In the genomic region with DNA sequence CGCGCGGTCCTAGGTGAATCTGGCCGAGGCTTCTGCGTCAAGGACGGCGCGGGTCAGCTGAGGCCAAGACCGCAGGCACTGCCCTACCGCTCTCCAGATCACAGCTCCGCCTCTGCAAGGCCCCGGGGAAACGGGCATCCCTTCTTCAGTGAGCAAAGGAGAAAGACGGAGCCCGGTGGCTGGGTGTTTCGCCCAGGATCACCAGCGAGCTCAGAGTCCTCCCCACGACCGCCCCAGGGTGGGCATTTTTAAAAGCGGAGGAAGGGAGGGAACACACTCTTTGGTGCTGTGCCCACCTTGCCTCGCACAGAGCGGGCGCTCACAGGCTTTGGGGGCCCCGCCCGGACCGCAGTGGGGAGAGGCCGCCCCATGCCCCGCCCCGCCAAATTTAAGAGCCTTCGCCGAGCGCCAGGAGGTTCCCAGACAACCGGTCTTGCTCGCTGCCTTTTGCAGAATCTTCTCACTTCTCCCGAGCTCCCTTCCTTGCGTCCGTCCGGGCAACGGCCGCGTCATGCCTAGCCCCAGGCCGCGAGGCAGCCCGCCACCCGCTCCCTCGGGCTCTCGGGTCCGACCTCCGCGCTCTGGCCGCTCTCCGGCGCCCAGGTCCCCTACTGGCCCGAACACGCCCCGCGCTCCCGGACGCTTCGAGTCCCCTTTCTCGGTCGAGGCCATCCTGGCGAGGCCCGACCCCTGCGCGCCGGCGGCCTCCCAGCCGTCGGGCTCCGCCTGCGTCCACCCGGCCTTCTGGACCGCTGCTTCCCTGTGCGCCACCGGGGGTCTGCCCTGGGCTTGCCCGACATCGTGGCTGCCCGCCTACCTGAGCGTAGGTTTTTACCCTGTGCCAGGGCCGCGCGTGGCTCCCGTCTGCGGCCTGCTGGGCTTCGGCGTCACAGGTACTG, we compare ENCODE assay signal across 8 cellular contexts. TPM values are rescaled to one million over a fixed set of nuclear protein-coding genes. Genes with fewer than 3 reads are reported as not detected.
DNase-seq lines count a peak whose midpoint lies in the region; ATAC-seq and TF ChIP-seq lines count a peak whose summit lies in the region.

A gene with protein sequence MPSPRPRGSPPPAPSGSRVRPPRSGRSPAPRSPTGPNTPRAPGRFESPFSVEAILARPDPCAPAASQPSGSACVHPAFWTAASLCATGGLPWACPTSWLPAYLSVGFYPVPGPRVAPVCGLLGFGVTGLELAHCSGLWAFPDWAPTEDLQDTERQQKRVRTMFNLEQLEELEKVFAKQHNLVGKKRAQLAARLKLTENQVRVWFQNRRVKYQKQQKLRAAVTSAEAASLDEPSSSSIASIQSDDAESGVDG (plus strand): TSS at position 419 of the 899 bp plus-strand sequence. CDS start 93 bp downstream, at position 512.

- peaks cover 3% of the 10 kb centered on the region for H3K27me3 ChIP-seq in lung (ENCODE audit: control insufficient read depth, insufficient read depth)
- peaks cover 14% of the 10 kb centered on the region for H3K27me3 ChIP-seq in vagina

- H3K36me3 Mint-ChIP-seq in brain: no peaks in the 10 kb centered on the region

- intact Hi-C loops in Right ventricle myocardium superior (cut with DNase I) (no loop called here), cardiac septum (cut with DNase I) (no loop called here), vagina (cut with DNase I) (no loop called here)

- H3K9me3 Mint-ChIP-seq in brain: peaks cover 3 to 15% (median 9%) of the 10 kb centered on the region in 5 experiments

- no peaks in the 10 kb centered on the region for H3K9me3 ChIP-seq in lung (ENCODE audit: control insufficient read depth in 2 of 2, insufficient read depth in 1 of 2, low read length in 1 of 2)
- H3K9me3 ChIP-seq in vagina: no peaks in the 10 kb centered on the region

- H3K4me1 ChIP-seq in lung (ENCODE audit: control insufficient read depth in 2 of 2, insufficient read depth in 2 of 2, low read length in 2 of 2) (peaks cover 0 to 13% of the 10 kb centered on the region in 2 donors), vagina (peaks cover 14% of the 10 kb centered on the region)

- WGBS in lung, 2 donors: 3% methylated on average over 82 to 87 of the region's 87 CpGs

- TF ChIP-seq POLR2A in vagina (IDR thresholded peaks at IDR 0.05): no peak

- H3K4me3 Mint-ChIP-seq in brain: peak within 1 kb of the TSS; percentile 68 to 77 (median 73)

- H3K36me3 ChIP-seq in lung (ENCODE audit: control insufficient read depth in 2 of 2, insufficient read depth in 2 of 2, low read length in 2 of 2) (no peaks in the 10 kb centered on the region), vagina (no peaks in the 10 kb centered on the region)

- POLR2A ChIA-PET in HEK293T (lab: Yijun Ruan, JAX): no interaction called here

- ATAC-seq in Right ventricle myocardium superior (ENCODE audit: poor library complexity): peak; percentile 41
- peak; percentile 45 for ATAC-seq in lung (ENCODE audit: insufficient read depth, low FRiP score)

- H3K27ac ChIP-seq in lung (ENCODE audit: low read depth in 1 of 2, low read length in 1 of 2) (no peak within 1 kb of the TSS), vagina (no peak within 1 kb of the TSS)

- DNase-seq in Right ventricle myocardium superior: no peak
- DNase-seq in cardiac septum (ENCODE audit: low spot score): no peak
- no peak for DNase-seq in lung (ENCODE audit: low spot score)
- no peak for DNase-seq in vagina (ENCODE audit: extremely low spot score in 2 of 2)
- no peak for DNase-seq in HEK293T (ENCODE audit: extremely low spot score)
- DNase-seq in DMS153 (lab: John Stamatoyannopoulos, UW): no peak
- DNase-seq in ACHN: no peak

- H3K27me3 Mint-ChIP-seq in brain: peaks cover 98% of the 10 kb centered on the region

- H3K4me1 Mint-ChIP-seq in brain: peaks cover 7% of the 10 kb centered on the region

- CTCF ChIA-PET in HEK293T (lab: Yijun Ruan, JAX): no interaction called here

- TF ChIP-seq CTCF in brain (conservative IDR thresholded peaks at IDR 0.05): no peak
- no peak for TF ChIP-seq CTCF in lung (IDR thresholded peaks at IDR 0.05; ENCODE audit: control extremely low read depth, extremely low read depth)
- TF ChIP-seq CTCF in vagina (IDR thresholded peaks at IDR 0.05): no peak

- in situ Hi-C loops in ACHN (cut with HindIII; ENCODE audit: low pct_ligation_motif_present, low pct_unique_long_range_greater_than_20kb, low sequenced_read_pairs): no loop called here

- no peak within 1 kb of the TSS for H3K4me3 ChIP-seq in lung
- peak within 1 kb of the TSS; percentile 30 to 39 for H3K4me3 ChIP-seq in vagina

- no peak within 1 kb of the TSS for H3K27ac Mint-ChIP-seq in brain

TF ChIP-seq in HEK293T, 16 proteins besides CTCF, POLR2A, EP300 and RAD21:
- TF ChIP-seq, protein P1, sequence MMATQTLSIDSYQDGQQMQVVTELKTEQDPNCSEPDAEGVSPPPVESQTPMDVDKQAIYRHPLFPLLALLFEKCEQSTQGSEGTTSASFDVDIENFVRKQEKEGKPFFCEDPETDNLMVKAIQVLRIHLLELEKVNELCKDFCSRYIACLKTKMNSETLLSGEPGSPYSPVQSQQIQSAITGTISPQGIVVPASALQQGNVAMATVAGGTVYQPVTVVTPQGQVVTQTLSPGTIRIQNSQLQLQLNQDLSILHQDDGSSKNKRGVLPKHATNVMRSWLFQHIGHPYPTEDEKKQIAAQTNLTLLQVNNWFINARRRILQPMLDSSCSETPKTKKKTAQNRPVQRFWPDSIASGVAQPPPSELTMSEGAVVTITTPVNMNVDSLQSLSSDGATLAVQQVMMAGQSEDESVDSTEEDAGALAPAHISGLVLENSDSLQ (IDR thresholded peaks at IDR 0.05): no peak
- TF ChIP-seq CTBP1 (IDR thresholded peaks at IDR 0.05; ENCODE audit: borderline replicate concordance) (no peak), HDGF (IDR thresholded peaks at IDR 0.05; ENCODE audit: borderline replicate concordance) (no peak), NFRKB (IDR thresholded peaks at IDR 0.05) (no peak), ZNF384 (IDR thresholded peaks at IDR 0.05) (no peak), FOXM1 (IDR thresholded peaks at IDR 0.05; ENCODE audit: borderline replicate concordance) (no peak), ELF4 (IDR thresholded peaks at IDR 0.05) (no peak), SUZ12 (IDR thresholded peaks at IDR 0.05) (no peak)

RNA-seq across cellular contexts. Expression of the gene that starts here (rescaled TPM):
- total RNA-seq in Right ventricle myocardium superior (not detected), cardiac septum (not detected), lung (not detected), vagina (not detected)
- polyA plus RNA-seq in brain (ENCODE audit: insufficient read depth, low read depth, low replicate concordance) (not detected), lung (not detected)

Comparison
In these comparisons a context has a peak if more than half of its experiments do, and no peak if none do; other contexts are left out.
1. Peak in ATAC-seq in Right ventricle myocardium superior; RNA of the gene not detected or under 1 TPM.
2. Peak in ATAC-seq in lung; RNA of the gene not detected or under 1 TPM.